Comparison of ENCODE assay signal across 9 cellular contexts in genomic region chr10:48523212-48523819, GRCh38.
A peak's percentile ranks its signal among the peaks of the same experiment; 100 is the strongest.
DNase-seq lines count a peak whose midpoint lies in the region; ATAC-seq, FAIRE-seq and TF ChIP-seq lines count a peak whose summit lies in the region.
"Had no signal": no experiment of that assay in that cellular context is flagged by ENCODE, and none has a peak within 500 bp of the region (broad histone marks: within the 10 kb centered on the region; RNA-seq: fewer than 3 reads in every experiment).

No MANE protein-coding gene starts in this region.

- FAIRE-seq in bronchial epithelial cell (lab: Jason Lieb, UNC), result no peak
- FAIRE-seq: islet of Langerhans had no signal

- H3K36me3 ChIP-seq in bronchial epithelial cell (ENCODE audit: control insufficient read depth, insufficient read depth, low read length), result no peaks in the 10 kb centered on the region

- peaks cover 5% of the 10 kb centered on the region for H3K27me3 ChIP-seq in bronchial epithelial cell (ENCODE audit: control insufficient read depth, insufficient read depth, low read length)

- ATAC-seq in GM18498 (IDR thresholded peaks at IDR 0.05; ENCODE audit: unreplicated experiment), result no peak

- peak; percentile 57 for DNase-seq in HS-27A (ENCODE audit: low read depth)
- peak; percentile 18 for DNase-seq in bronchial epithelial cell (ENCODE audit: low read depth)
- peak; percentile 76 for DNase-seq in kidney tubule cell (ENCODE audit: low spot score)
- DNase-seq in stromal cell of bone marrow (ENCODE audit: low read depth), result peak; percentile 93
- no peak for DNase-seq in MV-4-11 (lab: John Stamatoyannopoulos, UW)
- no peak for DNase-seq in NCI-H2196 treated with DMSO at 0.1 percent for 48 hours (lab: John Stamatoyannopoulos, UW; ENCODE audit: unreplicated experiment)
- DNase-seq in NCI-H2171 (lab: John Stamatoyannopoulos, UW), result no peak

- no peak for TF ChIP-seq CTCF in bronchial epithelial cell (IDR thresholded peaks at IDR 0.05; ENCODE audit: insufficient read depth, low read length, severe bottlenecking)

- H3K4me3 ChIP-seq in bronchial epithelial cell (ENCODE audit: low read depth, low read length), result peak overlapping the region; percentile 22

Comparison
In these comparisons a context has a peak if more than half of its experiments do, and no peak if none do; other contexts are left out.
1. DNase-seq: peak in HS-27A (single experiment), bronchial epithelial cell (single experiment), kidney tubule cell (single experiment) and stromal cell of bone marrow (single experiment); none in MV-4-11 (single experiment), NCI-H2196 treated with DMSO at 0.1 percent for 48 hours (single experiment) and NCI-H2171 (single experiment).